Comparison of ENCODE assay signal across 2 cellular contexts in genomic region chr19:46369817-46370216, GRCh38.
TF ChIP-seq lines count a peak whose summit lies in the region.

No MANE protein-coding gene starts in this region.

TF ChIP-seq in Ishikawa, 13 proteins besides CTCF, POLR2A, EP300 and RAD21:
- no peak for TF ChIP-seq CREB1 (IDR thresholded peaks at IDR 0.05; ENCODE audit: low read depth)
- TF ChIP-seq ZBTB7A (IDR thresholded peaks at IDR 0.05; ENCODE audit: low read depth) = no peak
- TF ChIP-seq TCF12 (IDR thresholded peaks at IDR 0.05; ENCODE audit: low read depth) = peak; percentile 38; the same call in 1 of the 2 replicates

TF ChIP-seq in endothelial cell of umbilical vein, 7 proteins besides CTCF, POLR2A, EP300 and RAD21:
- TF ChIP-seq MYC (IDR thresholded peaks at IDR 0.05; ENCODE audit: low read depth, low read length) (no peak), POLR2AphosphoS5 (IDR thresholded peaks at IDR 0.05; ENCODE audit: insufficient read depth, low read depth, low read length) (no peak), EZH2 (IDR thresholded peaks at IDR 0.05; ENCODE audit: borderline replicate concordance, low read depth, low read length, severe bottlenecking) (no peak), JUN (IDR thresholded peaks at IDR 0.05; ENCODE audit: borderline replicate concordance, insufficient read depth, insufficient read length, low read depth) (no peak), GATA2 (IDR thresholded peaks at IDR 0.05; ENCODE audit: insufficient read depth, insufficient read length, low read depth, low read length) (no peak), FOS (IDR thresholded peaks at IDR 0.05; ENCODE audit: borderline replicate concordance, insufficient read depth, low read length) (no peak), MAX (IDR thresholded peaks at IDR 0.05; ENCODE audit: insufficient read depth, insufficient read length) (no peak)
